14 cellular contexts compared by ENCODE assay signal in the genomic region with DNA sequence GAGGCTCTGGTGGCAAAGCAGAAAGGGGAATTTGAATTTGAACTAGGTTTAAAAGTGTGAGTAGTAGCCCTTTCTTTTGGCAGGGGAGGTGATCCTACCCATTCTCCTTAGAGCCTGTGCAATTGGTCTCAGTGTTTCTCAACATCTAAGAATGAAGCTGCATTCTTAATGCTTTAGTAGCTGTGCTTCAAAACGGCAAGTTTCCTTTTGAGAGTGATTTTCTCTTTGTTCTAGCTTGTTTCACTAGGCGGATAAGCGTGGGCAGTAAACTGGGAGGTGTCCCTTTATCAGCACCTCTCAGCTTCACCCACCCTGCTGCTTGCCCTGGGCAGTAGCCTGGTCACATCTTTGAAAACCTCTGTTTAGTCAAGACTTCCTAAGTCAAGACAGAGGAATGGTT. TPM values are rescaled to one million over a fixed set of nuclear protein-coding genes. Genes with fewer than 3 reads are reported as not detected.
DNase-seq lines count a peak whose midpoint lies in the region; ATAC-seq and TF ChIP-seq lines count a peak whose summit lies in the region.
"Had no signal": no experiment of that assay in that cellular context is flagged by ENCODE, and none has a peak within 500 bp of the region (broad histone marks: within the 10 kb centered on the region; RNA-seq: fewer than 3 reads in every experiment).

No MANE protein-coding gene starts in this region.

- POLR2A ChIA-PET in activated CD4-positive, alpha-beta T cell treated with anti-CD3 and anti-CD28 coated beads, Interleukin-2, amount 10 ng/mL, durations not matched to agents 7 days and 5 days (lab: Charles Lee): no interaction called here

- H3K27ac Mint-ChIP-seq in activated CD4-positive, alpha-beta T cell treated with anti-CD3 and anti-CD28 coated beads, Interleukin-2, amount 10 ng/mL, durations not matched to agents 24 days and 14 days: no peak overlapping the region
- no peak overlapping the region for H3K27ac Mint-ChIP-seq in activated CD4-positive, alpha-beta T cell treated with anti-CD3 and anti-CD28 coated beads, Interleukin-2, amount 10 ng/mL, durations not matched to agents 7 days and 5 days
- H3K27ac Mint-ChIP-seq in natural killer cell: no peak overlapping the region
- H3K27ac Mint-ChIP-seq in stimulated activated naive CD8-positive, alpha-beta T cell treated with anti-CD3 and anti-CD28 coated beads, Interleukin-15, amount 100 ng/mL, for 72 hours: peak overlapping the region in 1 of 2 donors; percentile 74

- CTCF ChIA-PET in activated CD4-positive, alpha-beta T cell treated with anti-CD3 and anti-CD28 coated beads, Interleukin-2, amount 10 ng/mL, durations not matched to agents 7 days and 5 days (lab: Charles Lee): interaction anchor here (0.6 to 1.3 kb wide), 2 partner anchors 145 to 1428 kb away, joined by 3 read pairs; no protein-coding TSS in a partner anchor

- peak overlapping the region; percentile 37 for H3K27ac ChIP-seq in foreskin keratinocyte
- peak overlapping the region; percentile 22 to 52 for H3K27ac ChIP-seq in aorta (ENCODE audit: low read depth in 1 of 2, low read length in 2 of 2)
- H3K27ac ChIP-seq: 22Rv1, HL-60 had no signal

- in situ Hi-C loops in astrocyte of the spinal cord (cut with HindIII; ENCODE audit: low sequenced_read_pairs): no loop called here

- no peak overlapping the region for H3K4me3 Mint-ChIP-seq in activated CD4-positive, alpha-beta T cell treated with anti-CD3 and anti-CD28 coated beads, Interleukin-2, amount 10 ng/mL, durations not matched to agents 24 days and 14 days
- H3K4me3 Mint-ChIP-seq in activated CD4-positive, alpha-beta T cell treated with anti-CD3 and anti-CD28 coated beads, Interleukin-2, amount 10 ng/mL, durations not matched to agents 7 days and 5 days: no peak overlapping the region
- no peak overlapping the region for H3K4me3 Mint-ChIP-seq in natural killer cell
- H3K4me3 Mint-ChIP-seq in stimulated activated naive CD8-positive, alpha-beta T cell treated with anti-CD3 and anti-CD28 coated beads, Interleukin-15, amount 100 ng/mL, for 72 hours: no peak overlapping the region

- H3K9me3 Mint-ChIP-seq in activated CD4-positive, alpha-beta T cell treated with anti-CD3 and anti-CD28 coated beads, Interleukin-2, amount 10 ng/mL, durations not matched to agents 24 days and 14 days: no peaks in the 10 kb centered on the region
- H3K9me3 Mint-ChIP-seq in activated CD4-positive, alpha-beta T cell treated with anti-CD3 and anti-CD28 coated beads, Interleukin-2, amount 10 ng/mL, durations not matched to agents 7 days and 5 days: no peaks in the 10 kb centered on the region
- H3K9me3 Mint-ChIP-seq in natural killer cell: no peaks in the 10 kb centered on the region
- no peaks in the 10 kb centered on the region for H3K9me3 Mint-ChIP-seq in stimulated activated naive CD8-positive, alpha-beta T cell treated with anti-CD3 and anti-CD28 coated beads, Interleukin-15, amount 100 ng/mL, for 72 hours

- H3K36me3 Mint-ChIP-seq in activated CD4-positive, alpha-beta T cell treated with anti-CD3 and anti-CD28 coated beads, Interleukin-2, amount 10 ng/mL, durations not matched to agents 24 days and 14 days (ENCODE audit: low read depth): no peaks in the 10 kb centered on the region
- no peaks in the 10 kb centered on the region for H3K36me3 Mint-ChIP-seq in activated CD4-positive, alpha-beta T cell treated with anti-CD3 and anti-CD28 coated beads, Interleukin-2, amount 10 ng/mL, durations not matched to agents 7 days and 5 days (ENCODE audit: low read depth)
- no peaks in the 10 kb centered on the region for H3K36me3 Mint-ChIP-seq in natural killer cell

- 7 to 13% methylated on average over 3 of the region's 3 CpGs for WGBS in aorta, 2 donors

- peaks cover 64% of the 10 kb centered on the region for H3K4me1 ChIP-seq in foreskin keratinocyte
- peaks cover 6 to 19% of the 10 kb centered on the region in 2 donors for H3K4me1 ChIP-seq in aorta (ENCODE audit: control insufficient read depth in 1 of 2, insufficient read depth in 2 of 2, low read length in 2 of 2)

- H3K4me3 ChIP-seq in astrocyte of the spinal cord (ENCODE audit: low read depth, low read length) (no peak overlapping the region), aorta (ENCODE audit: low read length in 2 of 2) (no peak overlapping the region)

- intact Hi-C loops in activated CD4-positive, alpha-beta T cell treated with anti-CD3 and anti-CD28 coated beads, Interleukin-2, amount 10 ng/mL, durations not matched to agents 24 days and 14 days (cut with micrococcal nuclease): no loop called here
- intact Hi-C loops in aorta (cut with DNase I) (loop anchor here (5.0 kb wide), 2 partner anchors 50 to 95 kb away; no protein-coding TSS in a partner anchor), natural killer cell (cut with micrococcal nuclease) (no loop called here)

- H3K9me3 ChIP-seq in aorta (ENCODE audit: control insufficient read depth, low read length): no peaks in the 10 kb centered on the region

- H3K4me1 Mint-ChIP-seq in activated CD4-positive, alpha-beta T cell treated with anti-CD3 and anti-CD28 coated beads, Interleukin-2, amount 10 ng/mL, durations not matched to agents 24 days and 14 days: peaks cover 22% of the 10 kb centered on the region
- H3K4me1 Mint-ChIP-seq in activated CD4-positive, alpha-beta T cell treated with anti-CD3 and anti-CD28 coated beads, Interleukin-2, amount 10 ng/mL, durations not matched to agents 7 days and 5 days: peaks cover 15% of the 10 kb centered on the region
- H3K4me1 Mint-ChIP-seq in natural killer cell: peaks cover 21 to 45% of the 10 kb centered on the region in 2 donors
- H3K4me1 Mint-ChIP-seq in stimulated activated naive CD8-positive, alpha-beta T cell treated with anti-CD3 and anti-CD28 coated beads, Interleukin-15, amount 100 ng/mL, for 72 hours: peaks cover 17% of the 10 kb centered on the region

- ATAC-seq in foreskin keratinocyte (peak; percentile 38), aorta (ENCODE audit: low FRiP score) (no peak), natural killer cell (no peak), GM18498 (IDR thresholded peaks at IDR 0.05; ENCODE audit: unreplicated experiment) (no peak)
- ATAC-seq in stimulated activated naive CD8-positive, alpha-beta T cell treated with anti-CD3 and anti-CD28 coated beads, Interleukin-15, amount 100 ng/mL, for 72 hours: no peak
- ATAC-seq: activated CD4-positive, CD25-positive, alpha-beta regulatory T cell treated with anti-CD3 and anti-CD28 coated beads, Interleukin-2, amount 50 U/mL, for 24 hours had no signal

- peaks cover 41% of the 10 kb centered on the region for H3K27me3 Mint-ChIP-seq in activated CD4-positive, alpha-beta T cell treated with anti-CD3 and anti-CD28 coated beads, Interleukin-2, amount 10 ng/mL, durations not matched to agents 24 days and 14 days
- peaks cover 37% of the 10 kb centered on the region for H3K27me3 Mint-ChIP-seq in activated CD4-positive, alpha-beta T cell treated with anti-CD3 and anti-CD28 coated beads, Interleukin-2, amount 10 ng/mL, durations not matched to agents 7 days and 5 days
- no peaks in the 10 kb centered on the region for H3K27me3 Mint-ChIP-seq in natural killer cell (ENCODE audit: low read depth in 2 of 2)
- peaks cover 52% of the 10 kb centered on the region for H3K27me3 Mint-ChIP-seq in stimulated activated naive CD8-positive, alpha-beta T cell treated with anti-CD3 and anti-CD28 coated beads, Interleukin-15, amount 100 ng/mL, for 72 hours

- no peaks in the 10 kb centered on the region for H3K36me3 ChIP-seq in aorta (ENCODE audit: control insufficient read depth in 1 of 2, insufficient read depth in 2 of 2, low read length in 1 of 2)

- TF ChIP-seq CTCF in astrocyte of the spinal cord (IDR thresholded peaks at IDR 0.05; ENCODE audit: low read depth, low read length): no peak
- no peak for TF ChIP-seq CTCF in foreskin keratinocyte (conservative IDR thresholded peaks at IDR 0.05)
- no peak for TF ChIP-seq CTCF in natural killer cell (IDR thresholded peaks at IDR 0.05)

- peak; percentile 40 for DNase-seq in activated CD4-positive, alpha-beta T cell treated with anti-CD3 and anti-CD28 coated beads, Interleukin-2, amount 10 ng/mL, durations not matched to agents 24 days and 14 days
- DNase-seq in activated CD4-positive, alpha-beta T cell treated with anti-CD3 and anti-CD28 coated beads, Interleukin-2, amount 10 ng/mL, durations not matched to agents 7 days and 5 days: no peak
- DNase-seq in astrocyte of the spinal cord (ENCODE audit: low read depth, low spot score) (peak; percentile 74), foreskin keratinocyte (peak; percentile 75 to 88), aorta (no peak), natural killer cell (no peak)
- no peak for DNase-seq in stimulated activated naive CD8-positive, alpha-beta T cell treated with anti-CD3 and anti-CD28 coated beads, Interleukin-15, amount 100 ng/mL, for 72 hours
- DNase-seq: cerebellar nuclear complex, DMS79, NCI-H510A treated with DMSO at 0.1 percent for 48 hours had no signal

- H3K27me3 ChIP-seq in foreskin keratinocyte (no peaks in the 10 kb centered on the region), aorta (ENCODE audit: control insufficient read depth in 1 of 2, insufficient read depth in 2 of 2, low read length in 1 of 2) (no peaks in the 10 kb centered on the region)

RNA-seq across cellular contexts. Expression of a gene that starts 6.7 kb away (rescaled TPM):
- 16.8 and 19.0 TPM in 2 replicates for total RNA-seq in activated CD4-positive, alpha-beta T cell treated with anti-CD3 and anti-CD28 coated beads, Interleukin-2, amount 10 ng/mL, durations not matched to agents 24 days and 14 days
- total RNA-seq in activated CD4-positive, alpha-beta T cell treated with anti-CD3 and anti-CD28 coated beads, Interleukin-2, amount 10 ng/mL, durations not matched to agents 7 days and 5 days: 1 to 10 TPM; 1.8 to 2.3 TPM
- total RNA-seq in foreskin keratinocyte: 76.8 and 99.4 TPM in 2 replicates
- 11.7 and 19.3 TPM in 2 replicates for polyA plus RNA-seq in foreskin keratinocyte
- total RNA-seq in aorta: 100 to 1,000 TPM; 228 to 727 TPM
- 10 to 100 TPM; 47.3 to 66.2 TPM for polyA plus RNA-seq in aorta
- 10 to 100 TPM; 19.3 to 34.1 (median 32.9) TPM for total RNA-seq in natural killer cell

Comparison
In these comparisons a context has a peak if more than half of its experiments do, and no peak if none do; other contexts are left out.
1. DNase-seq: peak in activated CD4-positive, alpha-beta T cell treated with anti-CD3 and anti-CD28 coated beads, Interleukin-2, amount 10 ng/mL, durations not matched to agents 24 days and 14 days (single experiment), astrocyte of the spinal cord (single experiment) and foreskin keratinocyte (2 of 2); none in activated CD4-positive, alpha-beta T cell treated with anti-CD3 and anti-CD28 coated beads, Interleukin-2, amount 10 ng/mL, durations not matched to agents 7 days and 5 days (single experiment), aorta (0 of 2), natural killer cell (single experiment) and stimulated activated naive CD8-positive, alpha-beta T cell treated with anti-CD3 and anti-CD28 coated beads, Interleukin-15, amount 100 ng/mL, for 72 hours (0 of 2).
2. intact Hi-C loops: an anchor here in aorta (5.0 kb wide); none called in activated CD4-positive, alpha-beta T cell treated with anti-CD3 and anti-CD28 coated beads, Interleukin-2, amount 10 ng/mL, durations not matched to agents 24 days and 14 days and natural killer cell.